Comparison of ENCODE assay signal across 8 cellular contexts in genomic region chr2:16650287-16651249, GRCh38. TPM values are rescaled to one million over a fixed set of nuclear protein-coding genes. Genes with fewer than 3 reads are reported as not detected.
DNase-seq lines count a peak whose midpoint lies in the region; ATAC-seq and TF ChIP-seq lines count a peak whose summit lies in the region.

No MANE protein-coding gene starts in this region.

- H3K27me3 Mint-ChIP-seq in Calu3 (ENCODE audit: unreplicated experiment) (no peaks in the 10 kb centered on the region), T-cell (no peaks in the 10 kb centered on the region)
- no peaks in the 10 kb centered on the region for H3K27me3 Mint-ChIP-seq in activated naive CD8-positive, alpha-beta T cell treated with anti-CD3 and anti-CD28 coated beads for 36 hours

- H3K4me3 ChIP-seq in SJSA1 (peak overlapping the region; percentile 22), fibroblast of villous mesenchyme (ENCODE audit: low read depth, low read length) (peak overlapping the region; percentile 35), rectal smooth muscle tissue (ENCODE audit: low read length) (peak overlapping the region; percentile 51)

- CTCF ChIA-PET in Calu3 (lab: Charles Lee) (interaction anchor here (1.3 to 1.7 kb wide), 2 partner anchors 37 to 42 kb away, joined by 3 to 5 read pairs; no protein-coding TSS in a partner anchor), T-cell (lab: Charles Lee) (no interaction called here)

- H3K4me1 Mint-ChIP-seq in Calu3 (ENCODE audit: low read depth, unreplicated experiment) (peaks cover 25% of the 10 kb centered on the region), T-cell (peaks cover 0 to 20% (median 4%) of the 10 kb centered on the region in 3 donors)
- H3K4me1 Mint-ChIP-seq in activated naive CD8-positive, alpha-beta T cell treated with anti-CD3 and anti-CD28 coated beads for 36 hours, result no peaks in the 10 kb centered on the region

- H3K9ac ChIP-seq in rectal smooth muscle tissue (ENCODE audit: low read length), result peak overlapping the region; percentile 6

- no peak for ATAC-seq in T-cell (replicated peaks in 1 of 4)

- H3K9me3 Mint-ChIP-seq in Calu3 (ENCODE audit: low read depth, unreplicated experiment), result no peaks in the 10 kb centered on the region
- no peaks in the 10 kb centered on the region for H3K9me3 Mint-ChIP-seq in T-cell
- H3K9me3 Mint-ChIP-seq in activated naive CD8-positive, alpha-beta T cell treated with anti-CD3 and anti-CD28 coated beads for 36 hours, result no peaks in the 10 kb centered on the region

- H3K27ac ChIP-seq in SJSA1 (peak overlapping the region; percentile 69), rectal smooth muscle tissue (ENCODE audit: low read depth, low read length) (peak overlapping the region; percentile 59)

- peak overlapping the region; percentile 17 for H3K4me3 Mint-ChIP-seq in Calu3 (ENCODE audit: low read depth, unreplicated experiment)
- peak overlapping the region in 1 of 3 donors; percentile 8 for H3K4me3 Mint-ChIP-seq in T-cell
- H3K4me3 Mint-ChIP-seq in activated naive CD8-positive, alpha-beta T cell treated with anti-CD3 and anti-CD28 coated beads for 36 hours, result no peak overlapping the region

- H3K36me3 ChIP-seq in SJSA1, result no peaks in the 10 kb centered on the region
- H3K36me3 ChIP-seq in rectal smooth muscle tissue (ENCODE audit: control insufficient read depth, insufficient read depth, low read length), result no peaks in the 10 kb centered on the region

- DNase-seq in Calu3, result peak; percentile 21
- peak; percentile 59 to 88 for DNase-seq in SJSA1 (ENCODE audit: low read depth in 1 of 2, low spot score in 2 of 2)
- DNase-seq in fibroblast of villous mesenchyme (ENCODE audit: low read depth), result peak; percentile 63
- no peak for DNase-seq in NCI-H510A (lab: John Stamatoyannopoulos, UW)
- DNase-seq in T-cell, result no peak
- no peak for DNase-seq in DMS53 treated with DMSO at 0.1 percent for 48 hours (lab: John Stamatoyannopoulos, UW; ENCODE audit: unreplicated experiment)
- no peak for DNase-seq in activated naive CD8-positive, alpha-beta T cell treated with anti-CD3 and anti-CD28 coated beads for 36 hours

- no peaks in the 10 kb centered on the region for H3K27me3 ChIP-seq in SJSA1 (replicated peaks)
- no peaks in the 10 kb centered on the region for H3K27me3 ChIP-seq in rectal smooth muscle tissue (ENCODE audit: control insufficient read depth, insufficient read depth, low read length)

- no peaks in the 10 kb centered on the region for H3K9me3 ChIP-seq in SJSA1 (replicated peaks)

- TF ChIP-seq CTCF in Calu3 (IDR thresholded peaks at IDR 0.05; ENCODE audit: unreplicated experiment), result no peak
- no peak for TF ChIP-seq CTCF in fibroblast of villous mesenchyme (IDR thresholded peaks at IDR 0.05; ENCODE audit: insufficient read depth, low read depth, low read length)

- H3K4me1 ChIP-seq in SJSA1 (replicated peaks) (peaks cover 37% of the 10 kb centered on the region), rectal smooth muscle tissue (ENCODE audit: control insufficient read depth, insufficient read depth, low read length) (peaks cover 28% of the 10 kb centered on the region)

- intact Hi-C loops in Calu3 (cut with micrococcal nuclease; ENCODE audit: unreplicated experiment), result no loop called here

- no peaks in the 10 kb centered on the region for H3K36me3 Mint-ChIP-seq in Calu3 (ENCODE audit: insufficient read depth, unreplicated experiment)
- H3K36me3 Mint-ChIP-seq in T-cell, result no peaks in the 10 kb centered on the region
- no peaks in the 10 kb centered on the region for H3K36me3 Mint-ChIP-seq in activated naive CD8-positive, alpha-beta T cell treated with anti-CD3 and anti-CD28 coated beads for 36 hours

- peak overlapping the region; percentile 82 for H3K27ac Mint-ChIP-seq in Calu3 (ENCODE audit: unreplicated experiment)
- H3K27ac Mint-ChIP-seq in T-cell, result peak overlapping the region in 1 of 2 donors; percentile 7
- no peak overlapping the region for H3K27ac Mint-ChIP-seq in activated naive CD8-positive, alpha-beta T cell treated with anti-CD3 and anti-CD28 coated beads for 36 hours

- POLR2A ChIA-PET in T-cell (lab: Charles Lee), result no interaction called here

- BruUV-seq in Calu3 (replicated peaks; lab: Mats Ljungman, UMichigan), result no TSS peak

RNA-seq across cellular contexts. Expression of gene CYRIA, which starts 15.1 kb away (rescaled TPM):
- total RNA-seq in Calu3 (2022) (0.19 and 0.22 TPM in 2 replicates), fibroblast of villous mesenchyme (0.43 and 0.97 TPM in 2 replicates), T-cell (1 to 10 TPM; 1.8 to 3.5 (median 2.8) TPM)
- 1.00 and 1.7 TPM in 2 replicates for total RNA-seq in SJSA1 (2014; rRNA removed; shearing (Covaris generic))
- total RNA-seq in activated naive CD8-positive, alpha-beta T cell treated with anti-CD3 and anti-CD28 coated beads for 36 hours, result under 1 TPM; 0.14 to 0.16 TPM

Comparison
In these comparisons a context has a peak if more than half of its experiments do, and no peak if none do; other contexts are left out.
1. DNase-seq: peak in Calu3 (single experiment), SJSA1 (2 of 2) and fibroblast of villous mesenchyme (single experiment); none in NCI-H510A (single experiment), T-cell (0 of 34), DMS53 treated with DMSO at 0.1 percent for 48 hours (single experiment) and activated naive CD8-positive, alpha-beta T cell treated with anti-CD3 and anti-CD28 coated beads for 36 hours (single experiment).
2. Peak in every context shown above with its lines, with median percentiles within 50 percentile points of each other: H3K4me3 ChIP-seq.